13 cellular contexts compared by ENCODE assay signal in the genomic region with DNA sequence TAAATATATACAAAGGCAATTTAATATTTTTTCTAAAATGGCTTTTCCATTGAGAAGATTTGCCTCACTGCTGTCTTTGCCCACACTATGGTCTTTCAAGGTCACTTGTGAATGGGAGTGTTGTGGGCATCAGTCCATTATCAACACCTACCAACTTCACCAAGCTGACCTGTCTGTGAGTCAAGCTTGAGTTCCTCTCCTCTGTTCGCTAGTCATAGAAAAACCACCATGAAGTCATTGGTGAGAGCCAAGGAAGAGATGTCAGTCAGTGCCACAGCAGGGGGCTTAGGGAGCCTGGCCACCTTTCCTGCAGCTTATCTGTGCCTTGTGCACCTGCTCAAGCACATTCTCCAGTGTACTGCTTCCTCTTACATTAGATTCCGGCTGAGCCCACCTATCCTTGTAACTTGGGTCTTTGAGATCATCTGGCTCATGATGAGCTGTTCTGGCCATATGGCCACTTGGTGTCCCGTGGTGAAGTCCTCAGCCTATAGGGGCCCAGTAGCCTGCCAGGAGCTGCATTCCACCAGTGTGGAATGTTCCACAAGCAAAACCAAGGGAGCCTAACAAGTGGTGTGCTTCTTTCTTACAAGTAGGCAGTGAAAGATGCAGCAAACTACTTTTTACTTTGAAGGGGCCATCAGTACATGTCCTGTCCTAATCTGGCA.
DNase-seq lines count a peak whose midpoint lies in the region; ATAC-seq and TF ChIP-seq lines count a peak whose summit lies in the region.
"Had no signal": no experiment of that assay in that cellular context is flagged by ENCODE, and none has a peak within 500 bp of the region (broad histone marks: within the 10 kb centered on the region; RNA-seq: fewer than 3 reads in every experiment).

No MANE protein-coding gene starts in this region.

- no peak overlapping the region for H3K27ac ChIP-seq in upper lobe of left lung

- no peaks in the 10 kb centered on the region for H3K36me3 ChIP-seq in upper lobe of left lung
- H3K36me3 ChIP-seq: Peyer's patch had no signal

- no peaks in the 10 kb centered on the region for H3K9me3 ChIP-seq in upper lobe of left lung
- H3K9me3 ChIP-seq: Peyer's patch had no signal

- no peak for TF ChIP-seq EP300 in upper lobe of left lung (IDR thresholded peaks at IDR 0.05)

- no peaks in the 10 kb centered on the region for H3K27me3 ChIP-seq in upper lobe of left lung
- H3K27me3 ChIP-seq: Peyer's patch had no signal

- ATAC-seq in left cardiac atrium (peak; percentile 41 to 73), left ventricle myocardium superior (no peak), GM18502 (IDR thresholded peaks at IDR 0.05; ENCODE audit: poor library complexity, unreplicated experiment) (no peak), upper lobe of left lung (ENCODE audit: low FRiP score in 2 of 2) (no peak), GM21786 (IDR thresholded peaks at IDR 0.05; ENCODE audit: unreplicated experiment) (no peak)

- no peak for TF ChIP-seq CTCF in fibroblast of mammary gland (conservative IDR thresholded peaks at IDR 0.05; ENCODE audit: control insufficient read depth, insufficient read depth, low read depth, low read length)
- TF ChIP-seq CTCF in upper lobe of left lung (IDR thresholded peaks at IDR 0.05): no peak

- WGBS in upper lobe of left lung, 2 donors: 86 to 100% methylated on average over 3 of the region's 3 CpGs

- no peak for TF ChIP-seq POLR2A in upper lobe of left lung (IDR thresholded peaks at IDR 0.05)

- H3K4me3 ChIP-seq in fibroblast of mammary gland (ENCODE audit: control insufficient read depth, low read depth, low read length): no peak overlapping the region
- no peak overlapping the region for H3K4me3 ChIP-seq in upper lobe of left lung
- H3K4me3 ChIP-seq: Peyer's patch had no signal

- intact Hi-C loops in left cardiac atrium (cut with DNase I) (no loop called here), left ventricle myocardium superior (cut with micrococcal nuclease) (no loop called here)

- H3K4me1 ChIP-seq in upper lobe of left lung: no peaks in the 10 kb centered on the region
- H3K4me1 ChIP-seq: Peyer's patch had no signal

- DNase-seq in left cardiac atrium: no peak
- DNase-seq in left ventricle myocardium superior: no peak
- DNase-seq in RPMI7951 (ENCODE audit: low read depth): peak; percentile 51
- DNase-seq in fibroblast of mammary gland (ENCODE audit: low read depth): peak; percentile 80
- no peak for DNase-seq in activated effector memory CD4-positive, alpha-beta T cell treated with Interleukin-2 at 50 U/mL for 16 hours
- no peak for DNase-seq in upper lobe of left lung
- DNase-seq: activated CD4-positive, alpha-beta memory T cell treated with anti-CD3 and anti-CD28 coated beads for 36 hours; activated effector memory CD4-positive, alpha-beta T cell treated with anti-CD3 and anti-CD28 coated beads, Interleukin-2, amount 50 U/mL, for 16 hours; NCI-H2227 treated with DMSO at 0.1 percent for 48 hours; occipital lobe; Peyer's patch had no signal

Comparison
In these comparisons a context has a peak if more than half of its experiments do, and no peak if none do; other contexts are left out.
1. ATAC-seq: peak in left cardiac atrium (2 of 2); none in left ventricle myocardium superior (single experiment), GM18502 (single experiment), upper lobe of left lung (0 of 2) and GM21786 (single experiment).
2. DNase-seq: peak in RPMI7951 (single experiment) and fibroblast of mammary gland (single experiment); none in left cardiac atrium (single experiment), left ventricle myocardium superior (single experiment), activated effector memory CD4-positive, alpha-beta T cell treated with Interleukin-2 at 50 U/mL for 16 hours (single experiment) and upper lobe of left lung (0 of 2).